Comparison of ENCODE assay signal across 8 cellular contexts in the genomic region with DNA sequence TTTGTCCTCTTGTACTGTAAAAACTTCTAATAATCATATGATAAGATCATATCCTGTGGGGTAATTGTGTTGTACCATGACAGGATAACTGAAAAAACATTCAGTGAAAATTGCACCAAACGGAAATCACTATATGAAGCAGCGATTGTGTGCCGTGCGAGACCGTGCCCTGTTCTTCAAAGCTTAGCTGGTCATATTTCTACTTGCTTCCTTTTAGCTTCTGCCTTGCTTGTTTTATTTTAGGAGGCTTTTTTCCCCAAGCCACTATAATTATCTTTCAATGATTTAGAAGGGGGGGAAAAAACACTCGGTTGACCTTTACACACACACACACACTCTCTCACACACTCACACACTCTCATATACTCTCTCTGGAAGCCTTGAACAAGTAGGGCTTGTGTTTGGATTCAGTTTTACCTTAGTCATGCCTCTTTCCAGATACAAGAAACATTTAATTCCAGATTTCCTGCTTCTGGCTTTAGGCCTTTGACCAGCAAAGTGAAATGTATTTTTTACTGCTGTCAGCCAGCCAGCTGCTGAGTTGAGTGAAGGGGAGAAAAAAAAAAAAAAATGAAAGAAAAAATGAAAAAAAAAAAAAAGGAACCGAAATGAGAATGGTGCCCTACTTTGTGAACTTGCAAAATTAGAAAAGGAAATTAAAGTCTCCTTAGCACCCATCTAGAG.
DNase-seq lines count a peak whose midpoint lies in the region; TF ChIP-seq lines count a peak whose summit lies in the region.

No MANE protein-coding gene starts in this region.

- TF ChIP-seq CTCF in GM12865 (IDR thresholded peaks at IDR 0.05; ENCODE audit: insufficient read depth, low read depth, low read length, missing control alignments) (no peak), OCI-LY3 (IDR thresholded peaks at IDR 0.05; ENCODE audit: low read depth, low read length) (no peak), mammary epithelial cell (conservative IDR thresholded peaks at IDR 0.05 in 1 of 2, IDR thresholded peaks at IDR 0.05 in 1 of 2; ENCODE audit: extremely low read depth in 1 of 2, insufficient read depth in 1 of 2, low read depth in 1 of 2, low read length in 2 of 2) (no peak), transverse colon (IDR thresholded peaks at IDR 0.05) (no peak)

- CTCF ChIA-PET in mammary epithelial cell (lab: Charles Lee; ENCODE audit: low non-redundant PET): no interaction called here

- 4% methylated on average over 7 of the region's 7 CpGs for WGBS in mammary epithelial cell (ENCODE audit: low coverage, missing lambda C conversion rate)
- WGBS in transverse colon (ENCODE audit: low coverage in 1 of 2), 2 donors: 0 to 2% methylated on average over 7 of the region's 7 CpGs

- H3K27ac ChIP-seq in OCI-LY3 (ENCODE audit: low read length) (peak overlapping the region; percentile 97), mammary epithelial cell (ENCODE audit: insufficient read depth, low read depth, low read length) (peak overlapping the region; percentile 98), transverse colon (peak overlapping the region; percentile 84 to 88 (median 86))

- peaks cover 91% of the 10 kb centered on the region for H3K4me1 ChIP-seq in OCI-LY3 (ENCODE audit: low read length)
- peaks cover 36% of the 10 kb centered on the region for H3K4me1 ChIP-seq in mammary epithelial cell (ENCODE audit: insufficient read depth, low read length)
- H3K4me1 ChIP-seq in transverse colon: peaks cover 23 to 57% (median 43%) of the 10 kb centered on the region in 4 donors

- H3K9ac ChIP-seq in OCI-LY3 (ENCODE audit: low read length) (peak overlapping the region; percentile 70), mammary epithelial cell (ENCODE audit: insufficient read depth, low read length) (peak overlapping the region; percentile 82)

- TF ChIP-seq EP300 in transverse colon (IDR thresholded peaks at IDR 0.05; ENCODE audit: low read depth): no peak

- in situ Hi-C loops in mammary epithelial cell (cut with MboI; ENCODE audit: low sequenced_read_pairs in 2 of 2): no loop called here
- in situ Hi-C loops in transverse colon (cut with MboI; ENCODE audit: low pct_ligation_motif_present in 1 of 4, low pct_unique_long_range_greater_than_20kb in 1 of 4, low sequenced_read_pairs in 3 of 4): no loop called here

- TF ChIP-seq POLR2A in transverse colon (IDR thresholded peaks at IDR 0.05): no peak

- H3K4me2 ChIP-seq in OCI-LY3 (ENCODE audit: low read length): peak overlapping the region; percentile 75
- H3K4me2 ChIP-seq in mammary epithelial cell (ENCODE audit: insufficient read depth, low read depth, low read length): peak overlapping the region; percentile 79

- H3K4me3 ChIP-seq in GM12865 (ENCODE audit: low read depth, low read length) (peak overlapping the region; percentile 40), OCI-LY3 (ENCODE audit: low read length) (peak overlapping the region; percentile 44), mammary epithelial cell (replicated peaks in 1 of 3; ENCODE audit: insufficient read depth in 1 of 3, low read depth in 2 of 3, low read length in 3 of 3) (peak overlapping the region in 2 of 3 experiments; percentile 1 to 21), transverse colon (peak overlapping the region in 1 of 4 donors; percentile 22)

- no peaks in the 10 kb centered on the region for H4K20me1 ChIP-seq in OCI-LY3 (ENCODE audit: insufficient read depth, low read length)
- H4K20me1 ChIP-seq in mammary epithelial cell (ENCODE audit: insufficient read depth, low read length): no peaks in the 10 kb centered on the region

- DNase-seq in GM12865 (ENCODE audit: low read depth): peak; percentile 79
- DNase-seq in H4 (ENCODE audit: low spot score): peak; percentile 50
- peak; percentile 38 for DNase-seq in mammary epithelial cell
- peak; percentile 89 to 94 for DNase-seq in lung microvascular endothelial cell (ENCODE audit: low read depth in 2 of 2)
- DNase-seq in transverse colon: peak; percentile 37
- no peak for DNase-seq in SKM-1 treated with dmso at 0.1 percent for 144 hours (lab: John Stamatoyannopoulos, UW; ENCODE audit: unreplicated experiment)
- DNase-seq in NCI-H2107 (lab: John Stamatoyannopoulos, UW): no peak

- H3K9me3 ChIP-seq in OCI-LY3 (ENCODE audit: insufficient read depth, low read length): no peaks in the 10 kb centered on the region
- H3K9me3 ChIP-seq in mammary epithelial cell (replicated peaks; ENCODE audit: insufficient read depth, low read length): no peaks in the 10 kb centered on the region
- no peaks in the 10 kb centered on the region for H3K9me3 ChIP-seq in transverse colon

- H3K79me2 ChIP-seq in OCI-LY3 (ENCODE audit: low read length) (peaks cover 9% of the 10 kb centered on the region), mammary epithelial cell (ENCODE audit: insufficient read depth, low read length) (peaks cover 3% of the 10 kb centered on the region)

- H3K36me3 ChIP-seq in OCI-LY3 (replicated peaks; ENCODE audit: low read depth, low read length) (peaks cover 31% of the 10 kb centered on the region), mammary epithelial cell (ENCODE audit: insufficient read depth, low read length) (peaks cover 3% of the 10 kb centered on the region), transverse colon (peaks cover 0 to 13% (median 4%) of the 10 kb centered on the region in 4 donors)

- no peak overlapping the region for H2AFZ ChIP-seq in OCI-LY3 (ENCODE audit: low read depth, low read length)
- peak overlapping the region; percentile 59 for H2AFZ ChIP-seq in mammary epithelial cell (ENCODE audit: low read depth, low read length)

- H3K27me3 ChIP-seq in OCI-LY3 (ENCODE audit: low read depth, low read length): no peaks in the 10 kb centered on the region
- H3K27me3 ChIP-seq in mammary epithelial cell (ENCODE audit: insufficient read depth, low read length): no peaks in the 10 kb centered on the region
- no peaks in the 10 kb centered on the region for H3K27me3 ChIP-seq in transverse colon

- BruUV-seq in mammary epithelial cell (replicated peaks; lab: Mats Ljungman, UMichigan): no TSS peak

- intact Hi-C loops in mammary epithelial cell (cut with micrococcal nuclease): loop anchor here (5.0 kb wide), 1 partner anchor 299 kb away; no protein-coding TSS in a partner anchor
- intact Hi-C loops in transverse colon (cut with DNase I; ENCODE audit: low total_unique reads): no loop called here

- dilution Hi-C loops in mammary epithelial cell (cut with HindIII; ENCODE audit: low sequenced_read_pairs): loop anchor here (25.0 kb wide), 1 partner anchor 304 kb away; no protein-coding TSS in a partner anchor

Comparison
In these comparisons a context has a peak if more than half of its experiments do, and no peak if none do; other contexts are left out.
1. DNase-seq: peak in GM12865 (single experiment), H4 (single experiment), mammary epithelial cell (single experiment), lung microvascular endothelial cell (2 of 2) and transverse colon (single experiment); none in SKM-1 treated with dmso at 0.1 percent for 144 hours (single experiment) and NCI-H2107 (single experiment).
2. Peak in every context shown above with its lines, with median percentiles within 50 percentile points of each other: H3K27ac ChIP-seq.